12 cellular contexts compared by ENCODE assay signal in the genomic region with DNA sequence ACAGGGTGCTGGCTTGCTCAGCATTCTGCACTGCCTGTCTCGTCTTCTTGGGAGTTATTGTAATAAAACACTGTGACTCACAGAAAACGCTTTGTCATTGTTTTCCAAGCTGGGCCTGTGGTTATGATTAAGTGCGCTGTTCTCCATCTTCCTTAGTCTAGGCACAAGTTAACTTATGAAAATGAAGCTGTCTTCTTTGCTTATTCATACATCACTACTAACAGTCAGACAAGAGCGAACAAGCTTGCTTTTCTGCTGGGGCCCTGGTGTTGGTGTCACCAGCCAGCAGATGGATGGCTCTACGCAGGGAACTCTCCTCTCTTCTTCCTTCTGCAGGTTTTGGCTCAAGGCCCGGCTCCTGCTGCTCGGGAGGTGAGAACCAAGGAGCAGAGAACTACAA.
A peak's percentile ranks its signal among the peaks of the same experiment; 100 is the strongest.
DNase-seq lines count a peak whose midpoint lies in the region; ATAC-seq and TF ChIP-seq lines count a peak whose summit lies in the region.
"Had no signal": no experiment of that assay in that cellular context is flagged by ENCODE, and none has a peak within 500 bp of the region (broad histone marks: within the 10 kb centered on the region; RNA-seq: fewer than 3 reads in every experiment).

No MANE protein-coding gene starts in this region.

- intact Hi-C loops in right lobe of liver (cut with DNase I) = no loop called here

- no peaks in the 10 kb centered on the region for H3K9me3 ChIP-seq in right lobe of liver

- H3K27me3 Mint-ChIP-seq in type B pancreatic cell = no peaks in the 10 kb centered on the region
- no peaks in the 10 kb centered on the region for H3K27me3 Mint-ChIP-seq in activated CD8-positive, alpha-beta T cell treated with anti-CD3 and anti-CD28 coated beads, Interleukin-2, amount 10 ng/mL, durations not matched to agents 7 days and 5 days (ENCODE audit: low read depth)
- H3K27me3 Mint-ChIP-seq: CD4-positive, CD25-positive, alpha-beta regulatory T cell had no signal

- H3K27me3 ChIP-seq in right lobe of liver = no peaks in the 10 kb centered on the region

- DNase-seq in activated CD4-positive, CD25-positive, alpha-beta regulatory T cell treated with anti-CD3 and anti-CD28 coated beads, Interleukin-2, amount 50 U/mL, for 72 hours = no peak
- DNase-seq in RPMI7951 (ENCODE audit: low read depth) (peak; percentile 67), foreskin fibroblast (peak; percentile 3 to 20), type B pancreatic cell (ENCODE audit: extremely low spot score, unreplicated experiment) (no peak), right lobe of liver (no peak)
- DNase-seq in activated CD8-positive, alpha-beta T cell treated with anti-CD3 and anti-CD28 coated beads, Interleukin-2, amount 10 ng/mL, durations not matched to agents 7 days and 5 days = no peak
- DNase-seq: activated CD4-positive, CD25-positive, alpha-beta regulatory T cell; NCI-H446; retina had no signal

- H3K36me3 ChIP-seq in right lobe of liver = no peaks in the 10 kb centered on the region

- POLR2A ChIA-PET in activated CD8-positive, alpha-beta T cell treated with anti-CD3 and anti-CD28 coated beads, Interleukin-2, amount 10 ng/mL, durations not matched to agents 7 days and 5 days (lab: Charles Lee) = no interaction called here

- H3K4me1 Mint-ChIP-seq in type B pancreatic cell (ENCODE audit: unreplicated experiment) = peaks cover 14% of the 10 kb centered on the region
- no peaks in the 10 kb centered on the region for H3K4me1 Mint-ChIP-seq in activated CD8-positive, alpha-beta T cell treated with anti-CD3 and anti-CD28 coated beads, Interleukin-2, amount 10 ng/mL, durations not matched to agents 7 days and 5 days (ENCODE audit: low read depth)
- H3K4me1 Mint-ChIP-seq: CD4-positive, CD25-positive, alpha-beta regulatory T cell had no signal

- H3K4me3 ChIP-seq in foreskin fibroblast (ENCODE audit: low read depth in 1 of 2, low read length in 2 of 2) (no peak overlapping the region), right lobe of liver (no peak overlapping the region)

- no peak for TF ChIP-seq CTCF in foreskin fibroblast (IDR thresholded peaks at IDR 0.05; ENCODE audit: low read depth, low read length)
- no peak for TF ChIP-seq CTCF in type B pancreatic cell (conservative IDR thresholded peaks at IDR 0.05)
- no peak for TF ChIP-seq CTCF in right lobe of liver (IDR thresholded peaks at IDR 0.05)

- peak; percentile 48 to 56 for ATAC-seq in activated CD4-positive, CD25-positive, alpha-beta regulatory T cell treated with anti-CD3 and anti-CD28 coated beads, Interleukin-2, amount 50 U/mL, for 24 hours
- ATAC-seq in activated CD8-positive, alpha-beta T cell treated with anti-CD3 and anti-CD28 coated beads, Interleukin-2, amount 10 ng/mL, durations not matched to agents 7 days and 5 days = no peak
- ATAC-seq in HG02938 (IDR thresholded peaks at IDR 0.05; ENCODE audit: unreplicated experiment) (no peak), right lobe of liver (no peak)

- H3K9me3 Mint-ChIP-seq in type B pancreatic cell = peaks cover 4% of the 10 kb centered on the region
- H3K9me3 Mint-ChIP-seq in activated CD8-positive, alpha-beta T cell treated with anti-CD3 and anti-CD28 coated beads, Interleukin-2, amount 10 ng/mL, durations not matched to agents 7 days and 5 days (ENCODE audit: insufficient read depth) = peaks cover 4% of the 10 kb centered on the region

- H3K27ac ChIP-seq in right lobe of liver = no peak overlapping the region

- TF ChIP-seq POLR2A in right lobe of liver (IDR thresholded peaks at IDR 0.05) = no peak

- peaks cover 19% of the 10 kb centered on the region for H3K36me3 Mint-ChIP-seq in type B pancreatic cell
- H3K36me3 Mint-ChIP-seq in activated CD8-positive, alpha-beta T cell treated with anti-CD3 and anti-CD28 coated beads, Interleukin-2, amount 10 ng/mL, durations not matched to agents 7 days and 5 days (ENCODE audit: low read depth) = no peaks in the 10 kb centered on the region
- H3K36me3 Mint-ChIP-seq: CD4-positive, CD25-positive, alpha-beta regulatory T cell had no signal

- CTCF ChIA-PET in activated CD8-positive, alpha-beta T cell treated with anti-CD3 and anti-CD28 coated beads, Interleukin-2, amount 10 ng/mL, durations not matched to agents 7 days and 5 days (lab: Charles Lee) = no interaction called here

- WGBS in right lobe of liver (ENCODE audit: insufficient coverage, low coverage, low lambda C conversion rate, missing lambda C conversion rate) = 63% methylated on average over 5 of the region's 7 CpGs

- H3K27ac Mint-ChIP-seq in type B pancreatic cell = peak overlapping the region; percentile 87
- H3K27ac Mint-ChIP-seq in activated CD8-positive, alpha-beta T cell treated with anti-CD3 and anti-CD28 coated beads, Interleukin-2, amount 10 ng/mL, durations not matched to agents 7 days and 5 days = no peak overlapping the region

- H3K4me1 ChIP-seq in right lobe of liver = no peaks in the 10 kb centered on the region

- peak overlapping the region; percentile 69 for H3K4me3 Mint-ChIP-seq in type B pancreatic cell
- no peak overlapping the region for H3K4me3 Mint-ChIP-seq in activated CD8-positive, alpha-beta T cell treated with anti-CD3 and anti-CD28 coated beads, Interleukin-2, amount 10 ng/mL, durations not matched to agents 7 days and 5 days
- H3K4me3 Mint-ChIP-seq: CD4-positive, CD25-positive, alpha-beta regulatory T cell had no signal

Comparison
In these comparisons a context has a peak if more than half of its experiments do, and no peak if none do; other contexts are left out.
1. ATAC-seq: peak in activated CD4-positive, CD25-positive, alpha-beta regulatory T cell treated with anti-CD3 and anti-CD28 coated beads, Interleukin-2, amount 50 U/mL, for 24 hours (2 of 2); none in activated CD8-positive, alpha-beta T cell treated with anti-CD3 and anti-CD28 coated beads, Interleukin-2, amount 10 ng/mL, durations not matched to agents 7 days and 5 days (single experiment), HG02938 (single experiment) and right lobe of liver (0 of 4).
2. DNase-seq: peak in RPMI7951 (single experiment) and foreskin fibroblast (2 of 2); none in activated CD4-positive, CD25-positive, alpha-beta regulatory T cell treated with anti-CD3 and anti-CD28 coated beads, Interleukin-2, amount 50 U/mL, for 72 hours (single experiment), type B pancreatic cell (single experiment), activated CD8-positive, alpha-beta T cell treated with anti-CD3 and anti-CD28 coated beads, Interleukin-2, amount 10 ng/mL, durations not matched to agents 7 days and 5 days (single experiment) and right lobe of liver (0 of 3).